17 cellular contexts compared by ENCODE assay signal in genomic region chr12:30652034-30652696, GRCh38. TPM values are rescaled to one million over a fixed set of nuclear protein-coding genes. Genes with fewer than 3 reads are reported as not detected.
DNase-seq lines count a peak whose midpoint lies in the region; ATAC-seq, FAIRE-seq and TF ChIP-seq lines count a peak whose summit lies in the region.
"Had no signal": no experiment of that assay in that cellular context is flagged by ENCODE, and none has a peak within 500 bp of the region (broad histone marks: within the 10 kb centered on the region; RNA-seq: fewer than 3 reads in every experiment).

No MANE protein-coding gene starts in this region.

- WGBS in pancreas, 2 donors, result 95 to 100% methylated on average over 1 of the region's 1 CpG

- no peaks in the 10 kb centered on the region for H3K9me3 Mint-ChIP-seq in activated T-helper 1 cell treated with anti-CD3 and anti-CD28 coated beads, Interleukin-12 subunit alpha, Interleukin-12 subunit beta, Interleukin-2, Interleukin-4 antibody, amounts not matched to agents 30 ng/mL and 10 ng/mL and 1 ng/mL, durations not matched to agents 14 hours and 24 hours and 36 hours
- H3K9me3 Mint-ChIP-seq in memory B cell, result no peaks in the 10 kb centered on the region
- no peaks in the 10 kb centered on the region for H3K9me3 Mint-ChIP-seq in stimulated activated naive CD8-positive, alpha-beta T cell treated with anti-CD3 and anti-CD28 coated beads, Interleukin-15, Interleukin-2, amounts not matched to agents 100 ng/mL and 50 ng/mL, for 24 hours
- H3K9me3 Mint-ChIP-seq: CD14-positive monocyte; CD8-positive, alpha-beta T cell; IgD-negative memory B cell had no signal

- no peaks in the 10 kb centered on the region for H3K27me3 Mint-ChIP-seq in activated T-helper 1 cell treated with anti-CD3 and anti-CD28 coated beads, Interleukin-12 subunit alpha, Interleukin-12 subunit beta, Interleukin-2, Interleukin-4 antibody, amounts not matched to agents 30 ng/mL and 10 ng/mL and 1 ng/mL, durations not matched to agents 14 hours and 24 hours and 36 hours (ENCODE audit: insufficient read depth)
- no peaks in the 10 kb centered on the region for H3K27me3 Mint-ChIP-seq in memory B cell
- no peaks in the 10 kb centered on the region for H3K27me3 Mint-ChIP-seq in stimulated activated naive CD8-positive, alpha-beta T cell treated with anti-CD3 and anti-CD28 coated beads, Interleukin-15, Interleukin-2, amounts not matched to agents 100 ng/mL and 50 ng/mL, for 24 hours
- H3K27me3 Mint-ChIP-seq: IgD-negative memory B cell had no signal

- no peak for TF ChIP-seq CTCF in KMS-11 (conservative IDR thresholded peaks at IDR 0.05; ENCODE audit: low read depth, low read length)
- no peak for TF ChIP-seq CTCF in WERI-Rb-1 (IDR thresholded peaks at IDR 0.05; ENCODE audit: low read depth, low read length)
- no peak for TF ChIP-seq CTCF in pancreas (IDR thresholded peaks at IDR 0.05)

- H2AFZ ChIP-seq in KMS-11 (ENCODE audit: low read depth), result no peak overlapping the region

- no peaks in the 10 kb centered on the region for H4K20me1 ChIP-seq in KMS-11 (ENCODE audit: insufficient read depth)

- ATAC-seq in memory B cell (ENCODE audit: low read depth) (no peak), GM21390 (IDR thresholded peaks at IDR 0.05; ENCODE audit: unreplicated experiment) (no peak), pancreas (no peak)
- ATAC-seq: A549; CD8-positive, alpha-beta T cell had no signal

- no peaks in the 10 kb centered on the region for H3K9me3 ChIP-seq in WERI-Rb-1 (ENCODE audit: severe bottlenecking)
- H3K9me3 ChIP-seq in pancreas, result no peaks in the 10 kb centered on the region
- H3K9me3 ChIP-seq: A549, HAP-1 had no signal

- no peak overlapping the region for H3K9ac ChIP-seq in KMS-11

- H3K27ac Mint-ChIP-seq in activated T-helper 1 cell treated with anti-CD3 and anti-CD28 coated beads, Interleukin-12 subunit alpha, Interleukin-12 subunit beta, Interleukin-2, Interleukin-4 antibody, amounts not matched to agents 30 ng/mL and 10 ng/mL and 1 ng/mL, durations not matched to agents 14 hours and 24 hours and 36 hours, result peak overlapping the region; percentile 15
- H3K27ac Mint-ChIP-seq in memory B cell, result peak overlapping the region; percentile 39
- peak overlapping the region; percentile 26 for H3K27ac Mint-ChIP-seq in stimulated activated naive CD8-positive, alpha-beta T cell treated with anti-CD3 and anti-CD28 coated beads, Interleukin-15, Interleukin-2, amounts not matched to agents 100 ng/mL and 50 ng/mL, for 24 hours

- H3K4me3 ChIP-seq in KMS-11 (IDR thresholded peaks at IDR 0.05; ENCODE audit: insufficient read depth, low read depth, low read length), result no peak overlapping the region
- H3K4me3 ChIP-seq in WERI-Rb-1 (ENCODE audit: low read depth, low read length), result no peak overlapping the region
- no peak overlapping the region for H3K4me3 ChIP-seq in pancreas
- H3K4me3 ChIP-seq: A549, HAP-1 had no signal

- H3K4me3 Mint-ChIP-seq in activated T-helper 1 cell treated with anti-CD3 and anti-CD28 coated beads, Interleukin-12 subunit alpha, Interleukin-12 subunit beta, Interleukin-2, Interleukin-4 antibody, amounts not matched to agents 30 ng/mL and 10 ng/mL and 1 ng/mL, durations not matched to agents 14 hours and 24 hours and 36 hours, result no peak overlapping the region
- H3K4me3 Mint-ChIP-seq in memory B cell, result no peak overlapping the region
- no peak overlapping the region for H3K4me3 Mint-ChIP-seq in stimulated activated naive CD8-positive, alpha-beta T cell treated with anti-CD3 and anti-CD28 coated beads, Interleukin-15, Interleukin-2, amounts not matched to agents 100 ng/mL and 50 ng/mL, for 24 hours
- H3K4me3 Mint-ChIP-seq: CD14-positive monocyte; CD8-positive, alpha-beta T cell; IgD-negative memory B cell had no signal

- H3K4me1 ChIP-seq in KMS-11 (ENCODE audit: low read depth, poor library complexity, severe bottlenecking) (peaks cover 26% of the 10 kb centered on the region), pancreas (no peaks in the 10 kb centered on the region)
- H3K4me1 ChIP-seq: A549, HAP-1 had no signal

- H3K4me1 Mint-ChIP-seq in activated T-helper 1 cell treated with anti-CD3 and anti-CD28 coated beads, Interleukin-12 subunit alpha, Interleukin-12 subunit beta, Interleukin-2, Interleukin-4 antibody, amounts not matched to agents 30 ng/mL and 10 ng/mL and 1 ng/mL, durations not matched to agents 14 hours and 24 hours and 36 hours (ENCODE audit: low read depth), result peaks cover 12% of the 10 kb centered on the region
- no peaks in the 10 kb centered on the region for H3K4me1 Mint-ChIP-seq in memory B cell
- H3K4me1 Mint-ChIP-seq in stimulated activated naive CD8-positive, alpha-beta T cell treated with anti-CD3 and anti-CD28 coated beads, Interleukin-15, Interleukin-2, amounts not matched to agents 100 ng/mL and 50 ng/mL, for 24 hours (ENCODE audit: low read depth), result peaks cover 18% of the 10 kb centered on the region

- DNase-seq in activated T-helper 1 cell treated with anti-CD3 and anti-CD28 coated beads, Interleukin-12 subunit alpha, Interleukin-12 subunit beta, Interleukin-2, Interleukin-4 antibody, amounts not matched to agents 30 ng/mL and 10 ng/mL and 1 ng/mL, durations not matched to agents 14 hours and 24 hours and 36 hours (ENCODE audit: low spot score), result no peak
- DNase-seq in memory B cell (ENCODE audit: low spot score in 2 of 2) (no peak), WERI-Rb-1 (no peak), pancreas (no peak)
- DNase-seq: CD8-positive, alpha-beta T cell; COR-L47; DND-41; GF-D8 had no signal

- no peaks in the 10 kb centered on the region for H3K79me2 ChIP-seq in KMS-11 (ENCODE audit: insufficient read depth, low read depth)

- intact Hi-C loops in activated T-helper 1 cell treated with anti-CD3 and anti-CD28 coated beads, Interleukin-12 subunit alpha, Interleukin-12 subunit beta, Interleukin-2, Interleukin-4 antibody, amounts not matched to agents 30 ng/mL and 10 ng/mL and 1 ng/mL, durations not matched to agents 14 hours and 24 hours and 36 hours (cut with micrococcal nuclease), result no loop called here
- intact Hi-C loops in pancreas (cut with DNase I), result no loop called here

- H3K27me3 ChIP-seq in KMS-11 (ENCODE audit: insufficient read depth, low read depth), result no peaks in the 10 kb centered on the region
- H3K27me3 ChIP-seq in WERI-Rb-1 (ENCODE audit: insufficient read depth, low read depth, severe bottlenecking), result no peaks in the 10 kb centered on the region
- H3K27me3 ChIP-seq in pancreas, result no peaks in the 10 kb centered on the region

- no peak for FAIRE-seq in pancreas (lab: Jason Lieb, UNC)
- FAIRE-seq: A549, GM18507, H1 had no signal

- H3K36me3 Mint-ChIP-seq in activated T-helper 1 cell treated with anti-CD3 and anti-CD28 coated beads, Interleukin-12 subunit alpha, Interleukin-12 subunit beta, Interleukin-2, Interleukin-4 antibody, amounts not matched to agents 30 ng/mL and 10 ng/mL and 1 ng/mL, durations not matched to agents 14 hours and 24 hours and 36 hours (ENCODE audit: low read depth), result peaks cover 15% of the 10 kb centered on the region
- peaks cover 21% of the 10 kb centered on the region for H3K36me3 Mint-ChIP-seq in memory B cell
- peaks cover 54% of the 10 kb centered on the region for H3K36me3 Mint-ChIP-seq in stimulated activated naive CD8-positive, alpha-beta T cell treated with anti-CD3 and anti-CD28 coated beads, Interleukin-15, Interleukin-2, amounts not matched to agents 100 ng/mL and 50 ng/mL, for 24 hours (ENCODE audit: low read depth)

- H3K4me2 ChIP-seq in KMS-11, result peak overlapping the region; percentile 44
- H3K4me2 ChIP-seq: A549 had no signal

- H3K36me3 ChIP-seq in KMS-11 (ENCODE audit: insufficient read depth), result no peaks in the 10 kb centered on the region
- H3K36me3 ChIP-seq in WERI-Rb-1, result no peaks in the 10 kb centered on the region; the same call in 1 of the 2 replicates
- peaks cover 0 to 9% (median 0%) of the 10 kb centered on the region in 3 donors for H3K36me3 ChIP-seq in pancreas
- H3K36me3 ChIP-seq: HAP-1 had no signal

- H3K27ac ChIP-seq in KMS-11 (no peak overlapping the region), WERI-Rb-1 (no peak overlapping the region), pancreas (no peak overlapping the region)
- H3K27ac ChIP-seq: A549 had no signal

RNA-seq across cellular contexts. Expression of gene IPO8, which starts 43.5 kb away (rescaled TPM):
- 41.8 and 50.5 TPM in 2 replicates for total RNA-seq in activated T-helper 1 cell treated with anti-CD3 and anti-CD28 coated beads, Interleukin-12 subunit alpha, Interleukin-12 subunit beta, Interleukin-2, Interleukin-4 antibody, amounts not matched to agents 30 ng/mL and 10 ng/mL and 1 ng/mL, durations not matched to agents 14 hours and 24 hours and 36 hours
- 10 to 100 TPM; 20.8 to 41.4 (median 27.3) TPM for total RNA-seq in pancreas
- polyA plus RNA-seq in pancreas, result 10 to 100 TPM in 1 of 2 donors, 1 to 10 TPM in 1; 6.1 to 11.0 TPM
